In genomic region chr13:55653497-55653896, GRCh38 we compare ENCODE assay signal across 19 cellular contexts.
"Had no signal": no experiment of that assay in that cellular context is flagged by ENCODE, and none has a peak within 500 bp of the region (broad histone marks: within the 10 kb centered on the region; RNA-seq: fewer than 3 reads in every experiment).

No MANE protein-coding gene starts in this region.

- H3K36me3 Mint-ChIP-seq: naive thymus-derived CD8-positive, alpha-beta T cell had no signal

- H3K36me3 ChIP-seq: ascending aorta, ovary, transverse colon, uterus had no signal

- H3K4me3 ChIP-seq: ascending aorta, coronary artery, ovary, psoas muscle, transverse colon, uterus had no signal

- H3K9me3 ChIP-seq: ascending aorta, ovary, psoas muscle, transverse colon, uterus had no signal

- H3K4me3 Mint-ChIP-seq: activated T-cell treated with anti-CD3 and anti-CD28 coated beads, Interleukin-2, amount 50 U/mL, for 4 hours; central memory CD8-positive, alpha-beta T cell; naive thymus-derived CD8-positive, alpha-beta T cell; stimulated activated naive CD8-positive, alpha-beta T cell treated with anti-CD3 and anti-CD28 coated beads, Interleukin-15, Interleukin-2, amounts not matched to agents 100 ng/mL and 50 ng/mL, for 24 hours had no signal

- H3K27ac ChIP-seq: ascending aorta, coronary artery, ovary, psoas muscle, transverse colon, uterus had no signal

- H3K27ac Mint-ChIP-seq: naive thymus-derived CD8-positive, alpha-beta T cell; stimulated activated naive CD8-positive, alpha-beta T cell treated with anti-CD3 and anti-CD28 coated beads, Interleukin-15, Interleukin-2, amounts not matched to agents 100 ng/mL and 50 ng/mL, for 24 hours had no signal

- H3K4me1 ChIP-seq: ascending aorta, psoas muscle, transverse colon, uterus had no signal

- H3K4me1 Mint-ChIP-seq: central memory CD8-positive, alpha-beta T cell had no signal

- ATAC-seq: activated T-cell treated with anti-CD3 and anti-CD28 coated beads, Interleukin-2, amount 50 U/mL, for 4 hours; left cardiac atrium; naive thymus-derived CD8-positive, alpha-beta T cell; psoas muscle; right cardiac atrium had no signal

- DNase-seq: activated CD4-positive, alpha-beta T cell treated with anti-CD3 and anti-CD28 coated beads, Interleukin-2, amount 50 U/mL, for 1 hour; activated CD8-positive, alpha-beta memory T cell treated with anti-CD3 and anti-CD28 coated beads, Interleukin-2, amount 50 U/mL, for 4 hours; activated effector memory CD4-positive, alpha-beta T cell treated with anti-CD3 and anti-CD28 coated beads, Interleukin-2, amount 50 U/mL, for 16 hours; activated naive CD4-positive, alpha-beta T cell treated with anti-CD3 and anti-CD28 coated beads, Interleukin-2, amount 50 U/mL, for 16 hours; activated T-cell treated with anti-CD3 and anti-CD28 coated beads, Interleukin-2, amount 50 U/mL, for 4 hours; erythroblast; left cardiac atrium; mesenchymal stem cell; naive thymus-derived CD8-positive, alpha-beta T cell; ovary; psoas muscle; right cardiac atrium; T-helper 9 cell; transverse colon; uterus had no signal

- H3K27me3 Mint-ChIP-seq: central memory CD8-positive, alpha-beta T cell; naive thymus-derived CD8-positive, alpha-beta T cell; stimulated activated naive CD8-positive, alpha-beta T cell treated with anti-CD3 and anti-CD28 coated beads, Interleukin-15, Interleukin-2, amounts not matched to agents 100 ng/mL and 50 ng/mL, for 24 hours had no signal

- H3K27me3 ChIP-seq: ascending aorta, ovary, transverse colon, uterus had no signal
